ENCODE assay signal across 8 cellular contexts in genomic region chr19:7533925-7534480, GRCh38. TPM values are rescaled to one million over a fixed set of nuclear protein-coding genes. Genes with fewer than 3 reads are reported as not detected.
A peak's percentile ranks its signal among the peaks of the same experiment; 100 is the strongest.
DNase-seq lines count a peak whose midpoint lies in the region; ATAC-seq and TF ChIP-seq lines count a peak whose summit lies in the region.

No MANE protein-coding gene starts in this region.

- peaks cover 22% of the 10 kb centered on the region for H3K4me1 Mint-ChIP-seq in CD8-positive, alpha-beta T cell (ENCODE audit: low read depth)
- H3K4me1 Mint-ChIP-seq in dendritic cell treated with granulocyte-macrophage colony-stimulating factor and Interleukin-4, amounts not matched to agents 40 ng/mL and 50 ng/mL, for 4 days (ENCODE audit: low read depth), result peaks cover 72% of the 10 kb centered on the region

- POLR2A ChIA-PET in CD8-positive, alpha-beta T cell (lab: Charles Lee), result interaction anchor here (0.7 to 5.0 kb wide), 4 partner anchors 12 to 184 kb away, joined by 3 to 48 read pairs (median 3); partner anchors contain the start of gene MCOLN1

- H3K9me3 Mint-ChIP-seq in CD8-positive, alpha-beta T cell, result no peaks in the 10 kb centered on the region
- H3K9me3 Mint-ChIP-seq in dendritic cell treated with granulocyte-macrophage colony-stimulating factor and Interleukin-4, amounts not matched to agents 40 ng/mL and 50 ng/mL, for 4 days, result no peaks in the 10 kb centered on the region

- H3K4me3 ChIP-seq in CD8-positive, alpha-beta T cell (ENCODE audit: low read depth, low read length), result peak overlapping the region; percentile 100
- peak overlapping the region; percentile 83 to 90 for H3K4me3 ChIP-seq in left lung

- H3K27me3 Mint-ChIP-seq in CD8-positive, alpha-beta T cell (ENCODE audit: low read depth), result no peaks in the 10 kb centered on the region
- H3K27me3 Mint-ChIP-seq in dendritic cell treated with granulocyte-macrophage colony-stimulating factor and Interleukin-4, amounts not matched to agents 40 ng/mL and 50 ng/mL, for 4 days, result no peaks in the 10 kb centered on the region

- H3K4me3 Mint-ChIP-seq in CD8-positive, alpha-beta T cell, result peak overlapping the region; percentile 96
- peak overlapping the region; percentile 95 for H3K4me3 Mint-ChIP-seq in dendritic cell treated with granulocyte-macrophage colony-stimulating factor and Interleukin-4, amounts not matched to agents 40 ng/mL and 50 ng/mL, for 4 days

- intact Hi-C loops in CD8-positive, alpha-beta T cell (cut with DNase I, micrococcal nuclease), result loop anchor here (1.0 to 10.0 kb wide), 11 partner anchors 12 to 1172 kb away; partner anchors contain the start of genes MCOLN1 (in 2 of the 2), PET100 (in 2 of the 2), STXBP2 (in 2 of the 2) and XAB2 (in 2 of the 2)
- intact Hi-C loops in dendritic cell treated with granulocyte-macrophage colony-stimulating factor and Interleukin-4, amounts not matched to agents 40 ng/mL and 50 ng/mL, for 4 days (cut with micrococcal nuclease), result loop anchor here (1.0 to 2.0 kb wide), 2 partner anchors 12 to 27 kb away; partner anchors contain the start of gene MCOLN1
- intact Hi-C loops in left lung (cut with DNase I), result no loop called here

- peak overlapping the region; percentile 50 for H3K27ac ChIP-seq in CD8-positive, alpha-beta T cell (ENCODE audit: low read depth, low read length)
- peak overlapping the region; percentile 81 to 93 for H3K27ac ChIP-seq in left lung

- no peaks in the 10 kb centered on the region for H3K27me3 ChIP-seq in CD8-positive, alpha-beta T cell (ENCODE audit: insufficient read depth, low read length)
- no peaks in the 10 kb centered on the region for H3K27me3 ChIP-seq in left lung

- H3K36me3 ChIP-seq in CD8-positive, alpha-beta T cell (ENCODE audit: insufficient read depth, low read length), result no peaks in the 10 kb centered on the region
- peaks cover 0 to 68% of the 10 kb centered on the region in 2 donors for H3K36me3 ChIP-seq in left lung

- peaks cover 28% of the 10 kb centered on the region for H3K36me3 Mint-ChIP-seq in CD8-positive, alpha-beta T cell
- peaks cover 97% of the 10 kb centered on the region for H3K36me3 Mint-ChIP-seq in dendritic cell treated with granulocyte-macrophage colony-stimulating factor and Interleukin-4, amounts not matched to agents 40 ng/mL and 50 ng/mL, for 4 days (ENCODE audit: low read depth)

- H3K4me1 ChIP-seq in CD8-positive, alpha-beta T cell (ENCODE audit: insufficient read depth, low read length), result peaks cover 10% of the 10 kb centered on the region
- peaks cover 7 to 43% of the 10 kb centered on the region in 2 donors for H3K4me1 ChIP-seq in left lung

- H3K27ac Mint-ChIP-seq in CD8-positive, alpha-beta T cell, result peak overlapping the region; percentile 76
- H3K27ac Mint-ChIP-seq in dendritic cell treated with granulocyte-macrophage colony-stimulating factor and Interleukin-4, amounts not matched to agents 40 ng/mL and 50 ng/mL, for 4 days, result peak overlapping the region; percentile 93

- DNase-seq in CD8-positive, alpha-beta T cell, result peak; percentile 68 to 86 (median 82)
- DNase-seq in NCI-H69 (lab: John Stamatoyannopoulos, UW) (peak; percentile 94), left lung (peak; percentile 88 to 93)
- DNase-seq in activated CD4-positive, alpha-beta T cell treated with anti-CD3 and anti-CD28 coated beads, Interleukin-2, amount 50 U/mL, for 48 hours, result peak; percentile 81 to 84
- peak; percentile 84 to 87 for DNase-seq in stimulated activated CD4-positive, alpha-beta T cell treated with anti-CD3 and anti-CD28 coated beads, Interleukin-2, amount 100 ng/mL, for 24 hours

- CTCF ChIA-PET in CD8-positive, alpha-beta T cell (lab: Charles Lee), result interaction anchor here (1.9 kb wide), 1 partner anchor 12 kb away, joined by 5 read pairs; the partner anchor contains the start of gene MCOLN1

- no peak for TF ChIP-seq CTCF in CD8-positive, alpha-beta T cell (IDR thresholded peaks at IDR 0.05)
- TF ChIP-seq CTCF in left lung (IDR thresholded peaks at IDR 0.05), result no peak

- peak; percentile 56 for ATAC-seq in CD8-positive, alpha-beta T cell
- ATAC-seq in HG03045 (IDR thresholded peaks at IDR 0.05; ENCODE audit: unreplicated experiment), result peak; percentile 31
- ATAC-seq in left lung, result peak; percentile 77
- no peak for ATAC-seq in GM21381 (IDR thresholded peaks at IDR 0.05; ENCODE audit: unreplicated experiment)

- no peaks in the 10 kb centered on the region for H3K9me3 ChIP-seq in CD8-positive, alpha-beta T cell (ENCODE audit: low read length)
- H3K9me3 ChIP-seq in left lung, result no peaks in the 10 kb centered on the region

RNA-seq across cellular contexts. Expression of gene PNPLA6, which starts 1.5 kb away (rescaled TPM):
- total RNA-seq in CD8-positive, alpha-beta T cell, result 10 to 100 TPM; 76.5 to 81.3 TPM
- 100 to 1,000 TPM; 134 to 255 TPM for total RNA-seq in left lung

RNA-seq across cellular contexts. Expression of gene MCOLN1, which starts 11.6 kb away (rescaled TPM):
- total RNA-seq in CD8-positive, alpha-beta T cell, result 10 to 100 TPM in 1 of 2 experiments, 1 to 10 TPM in 1; 9.0 to 13.3 TPM
- 10 to 100 TPM; 47.7 to 76.6 TPM for total RNA-seq in left lung

RNA-seq across cellular contexts. Expression of gene ZNF358, which starts 18.1 kb away (rescaled TPM):
- total RNA-seq in CD8-positive, alpha-beta T cell, result 1 to 10 TPM; 7.1 to 9.0 TPM
- 10 to 100 TPM; 46.1 to 47.6 TPM for total RNA-seq in left lung

RNA-seq across cellular contexts. Expression of gene PEX11G, which starts 45.2 kb away (rescaled TPM):
- not detected for total RNA-seq in CD8-positive, alpha-beta T cell
- 1 to 10 TPM; 3.6 to 4.6 TPM for total RNA-seq in left lung

Comparison
In these comparisons a context has a peak if more than half of its experiments do, and no peak if none do; other contexts are left out.
1. RNA of gene ZNF358, which starts 18.1 kb away (total RNA-seq): 46.1 to 47.6 TPM in left lung; 7.1 to 9.0 TPM in CD8-positive, alpha-beta T cell; every median in the first group is over 4 times any median in the second.
2. intact Hi-C loops: an anchor here in CD8-positive, alpha-beta T cell (1.0 to 10.0 kb wide) and dendritic cell treated with granulocyte-macrophage colony-stimulating factor and Interleukin-4, amounts not matched to agents 40 ng/mL and 50 ng/mL, for 4 days (1.0 to 2.0 kb wide); none called in left lung.
3. Peak in every context shown above with its lines, with median percentiles within 50 percentile points of each other: DNase-seq.